ENCODE assay signal across 1 cellular context in genomic region chr4:186260504-186261448, GRCh38.
TF ChIP-seq lines count a peak whose summit lies in the region.

No MANE protein-coding gene starts in this region.

TF ChIP-seq in HepG2, 621 proteins besides CTCF, POLR2A, EP300 and RAD21 (continued from another document and continues in another):
- TF ChIP-seq, protein P1, sequence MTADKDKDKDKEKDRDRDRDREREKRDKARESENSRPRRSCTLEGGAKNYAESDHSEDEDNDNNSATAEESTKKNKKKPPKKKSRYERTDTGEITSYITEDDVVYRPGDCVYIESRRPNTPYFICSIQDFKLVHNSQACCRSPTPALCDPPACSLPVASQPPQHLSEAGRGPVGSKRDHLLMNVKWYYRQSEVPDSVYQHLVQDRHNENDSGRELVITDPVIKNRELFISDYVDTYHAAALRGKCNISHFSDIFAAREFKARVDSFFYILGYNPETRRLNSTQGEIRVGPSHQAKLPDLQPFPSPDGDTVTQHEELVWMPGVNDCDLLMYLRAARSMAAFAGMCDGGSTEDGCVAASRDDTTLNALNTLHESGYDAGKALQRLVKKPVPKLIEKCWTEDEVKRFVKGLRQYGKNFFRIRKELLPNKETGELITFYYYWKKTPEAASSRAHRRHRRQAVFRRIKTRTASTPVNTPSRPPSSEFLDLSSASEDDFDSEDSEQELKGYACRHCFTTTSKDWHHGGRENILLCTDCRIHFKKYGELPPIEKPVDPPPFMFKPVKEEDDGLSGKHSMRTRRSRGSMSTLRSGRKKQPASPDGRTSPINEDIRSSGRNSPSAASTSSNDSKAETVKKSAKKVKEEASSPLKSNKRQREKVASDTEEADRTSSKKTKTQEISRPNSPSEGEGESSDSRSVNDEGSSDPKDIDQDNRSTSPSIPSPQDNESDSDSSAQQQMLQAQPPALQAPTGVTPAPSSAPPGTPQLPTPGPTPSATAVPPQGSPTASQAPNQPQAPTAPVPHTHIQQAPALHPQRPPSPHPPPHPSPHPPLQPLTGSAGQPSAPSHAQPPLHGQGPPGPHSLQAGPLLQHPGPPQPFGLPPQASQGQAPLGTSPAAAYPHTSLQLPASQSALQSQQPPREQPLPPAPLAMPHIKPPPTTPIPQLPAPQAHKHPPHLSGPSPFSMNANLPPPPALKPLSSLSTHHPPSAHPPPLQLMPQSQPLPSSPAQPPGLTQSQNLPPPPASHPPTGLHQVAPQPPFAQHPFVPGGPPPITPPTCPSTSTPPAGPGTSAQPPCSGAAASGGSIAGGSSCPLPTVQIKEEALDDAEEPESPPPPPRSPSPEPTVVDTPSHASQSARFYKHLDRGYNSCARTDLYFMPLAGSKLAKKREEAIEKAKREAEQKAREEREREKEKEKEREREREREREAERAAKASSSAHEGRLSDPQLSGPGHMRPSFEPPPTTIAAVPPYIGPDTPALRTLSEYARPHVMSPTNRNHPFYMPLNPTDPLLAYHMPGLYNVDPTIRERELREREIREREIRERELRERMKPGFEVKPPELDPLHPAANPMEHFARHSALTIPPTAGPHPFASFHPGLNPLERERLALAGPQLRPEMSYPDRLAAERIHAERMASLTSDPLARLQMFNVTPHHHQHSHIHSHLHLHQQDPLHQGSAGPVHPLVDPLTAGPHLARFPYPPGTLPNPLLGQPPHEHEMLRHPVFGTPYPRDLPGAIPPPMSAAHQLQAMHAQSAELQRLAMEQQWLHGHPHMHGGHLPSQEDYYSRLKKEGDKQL (CRISPR knock-in tag; IDR thresholded peaks at IDR 0.05; ENCODE audit: low read depth), result 0 out of 2 replicates have a peak, but pooled peaks have one; percentile 51
- TF ChIP-seq ARID2 (CRISPR knock-in tag; IDR thresholded peaks at IDR 0.05; ENCODE audit: borderline replicate concordance) (peak; percentile 95; the same call in 1 of the 2 replicates), HOXA3 (CRISPR knock-in tag; IDR thresholded peaks at IDR 0.05) (peak; percentile 92), ZNF343 (CRISPR knock-in tag; IDR thresholded peaks at IDR 0.05) (peak; percentile 83; the same call in 1 of the 2 replicates), ZSCAN25 (CRISPR knock-in tag; IDR thresholded peaks at IDR 0.05) (peak; percentile 74), ZNF24 (IDR thresholded peaks at IDR 0.05) (no peak), ZNF136 (CRISPR knock-in tag; IDR thresholded peaks at IDR 0.05; ENCODE audit: low read depth) (peak; percentile 70; the same call in 1 of the 2 replicates), HIVEP1 (CRISPR knock-in tag; IDR thresholded peaks at IDR 0.05) (peak; percentile 83), ELF3 (CRISPR knock-in tag; IDR thresholded peaks at IDR 0.05) (0 out of 2 replicates have a peak, but pooled peaks have one; percentile 49), MYNN (CRISPR knock-in tag; IDR thresholded peaks at IDR 0.05; ENCODE audit: low read depth) (no peak), ZNF335 (CRISPR knock-in tag; IDR thresholded peaks at IDR 0.05) (no peak), ZNF589 (CRISPR knock-in tag; conservative IDR thresholded peaks at IDR 0.05) (peak; percentile 82; the same call in 1 of the 2 replicates), RNF2 (conservative IDR thresholded peaks at IDR 0.05; ENCODE audit: low read depth) (peak; percentile 92), ARNT2 (CRISPR knock-in tag; IDR thresholded peaks at IDR 0.05; ENCODE audit: low read depth) (0 out of 2 replicates have a peak, but pooled peaks have one; percentile 62), ZNF598 (CRISPR knock-in tag; IDR thresholded peaks at IDR 0.05; ENCODE audit: borderline replicate concordance) (0 out of 2 replicates have a peak, but pooled peaks have one; percentile 40), ZSCAN30 (CRISPR knock-in tag; IDR thresholded peaks at IDR 0.05) (peak; percentile 69; the same call in 1 of the 2 replicates), SNAPC2 (CRISPR knock-in tag; IDR thresholded peaks at IDR 0.05) (0 out of 2 replicates have a peak, but pooled peaks have one; percentile 34), RARA (CRISPR knock-in tag; IDR thresholded peaks at IDR 0.05) (peak; percentile 34), ZBTB34 (CRISPR knock-in tag; IDR thresholded peaks at IDR 0.05) (no peak; the same call in 1 of the 2 replicates), ZNF232 (CRISPR knock-in tag; IDR thresholded peaks at IDR 0.05; ENCODE audit: borderline replicate concordance) (peak; percentile 90; the same call in 1 of the 2 replicates), ZNF441 (CRISPR knock-in tag; IDR thresholded peaks at IDR 0.05; ENCODE audit: borderline replicate concordance) (0 out of 2 replicates have a peak, but pooled peaks have one; percentile 72), ZNF563 (CRISPR knock-in tag; IDR thresholded peaks at IDR 0.05) (peak; percentile 54; the same call in 1 of the 2 replicates), ZNF558 (CRISPR knock-in tag; IDR thresholded peaks at IDR 0.05; ENCODE audit: borderline replicate concordance) (no peak), ZXDC (CRISPR knock-in tag; IDR thresholded peaks at IDR 0.05) (no peak; the same call in 1 of the 2 replicates), ZNF772 (CRISPR knock-in tag; IDR thresholded peaks at IDR 0.05) (peak; percentile 39; the same call in 1 of the 2 replicates), NR2F2 (IDR thresholded peaks at IDR 0.05; ENCODE audit: borderline replicate concordance, low read depth) (peak; percentile 73; the same call in 1 of the 2 replicates), CHCHD3 (CRISPR knock-in tag; IDR thresholded peaks at IDR 0.05) (no peak)
- TF ChIP-seq, protein P2, sequence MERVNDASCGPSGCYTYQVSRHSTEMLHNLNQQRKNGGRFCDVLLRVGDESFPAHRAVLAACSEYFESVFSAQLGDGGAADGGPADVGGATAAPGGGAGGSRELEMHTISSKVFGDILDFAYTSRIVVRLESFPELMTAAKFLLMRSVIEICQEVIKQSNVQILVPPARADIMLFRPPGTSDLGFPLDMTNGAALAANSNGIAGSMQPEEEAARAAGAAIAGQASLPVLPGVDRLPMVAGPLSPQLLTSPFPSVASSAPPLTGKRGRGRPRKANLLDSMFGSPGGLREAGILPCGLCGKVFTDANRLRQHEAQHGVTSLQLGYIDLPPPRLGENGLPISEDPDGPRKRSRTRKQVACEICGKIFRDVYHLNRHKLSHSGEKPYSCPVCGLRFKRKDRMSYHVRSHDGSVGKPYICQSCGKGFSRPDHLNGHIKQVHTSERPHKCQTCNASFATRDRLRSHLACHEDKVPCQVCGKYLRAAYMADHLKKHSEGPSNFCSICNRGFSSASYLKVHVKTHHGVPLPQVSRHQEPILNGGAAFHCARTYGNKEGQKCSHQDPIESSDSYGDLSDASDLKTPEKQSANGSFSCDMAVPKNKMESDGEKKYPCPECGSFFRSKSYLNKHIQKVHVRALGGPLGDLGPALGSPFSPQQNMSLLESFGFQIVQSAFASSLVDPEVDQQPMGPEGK (CRISPR knock-in tag; IDR thresholded peaks at IDR 0.05), result 0 out of 2 replicates have a peak, but pooled peaks have one; percentile 12
- TF ChIP-seq, protein P3, sequence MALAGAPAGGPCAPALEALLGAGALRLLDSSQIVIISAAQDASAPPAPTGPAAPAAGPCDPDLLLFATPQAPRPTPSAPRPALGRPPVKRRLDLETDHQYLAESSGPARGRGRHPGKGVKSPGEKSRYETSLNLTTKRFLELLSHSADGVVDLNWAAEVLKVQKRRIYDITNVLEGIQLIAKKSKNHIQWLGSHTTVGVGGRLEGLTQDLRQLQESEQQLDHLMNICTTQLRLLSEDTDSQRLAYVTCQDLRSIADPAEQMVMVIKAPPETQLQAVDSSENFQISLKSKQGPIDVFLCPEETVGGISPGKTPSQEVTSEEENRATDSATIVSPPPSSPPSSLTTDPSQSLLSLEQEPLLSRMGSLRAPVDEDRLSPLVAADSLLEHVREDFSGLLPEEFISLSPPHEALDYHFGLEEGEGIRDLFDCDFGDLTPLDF (CRISPR knock-in tag; IDR thresholded peaks at IDR 0.05), result no peak
- TF ChIP-seq, protein P4, sequence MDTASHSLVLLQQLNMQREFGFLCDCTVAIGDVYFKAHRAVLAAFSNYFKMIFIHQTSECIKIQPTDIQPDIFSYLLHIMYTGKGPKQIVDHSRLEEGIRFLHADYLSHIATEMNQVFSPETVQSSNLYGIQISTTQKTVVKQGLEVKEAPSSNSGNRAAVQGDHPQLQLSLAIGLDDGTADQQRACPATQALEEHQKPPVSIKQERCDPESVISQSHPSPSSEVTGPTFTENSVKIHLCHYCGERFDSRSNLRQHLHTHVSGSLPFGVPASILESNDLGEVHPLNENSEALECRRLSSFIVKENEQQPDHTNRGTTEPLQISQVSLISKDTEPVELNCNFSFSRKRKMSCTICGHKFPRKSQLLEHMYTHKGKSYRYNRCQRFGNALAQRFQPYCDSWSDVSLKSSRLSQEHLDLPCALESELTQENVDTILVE (CRISPR knock-in tag; IDR thresholded peaks at IDR 0.05), result no peak
- TF ChIP-seq, protein P5, sequence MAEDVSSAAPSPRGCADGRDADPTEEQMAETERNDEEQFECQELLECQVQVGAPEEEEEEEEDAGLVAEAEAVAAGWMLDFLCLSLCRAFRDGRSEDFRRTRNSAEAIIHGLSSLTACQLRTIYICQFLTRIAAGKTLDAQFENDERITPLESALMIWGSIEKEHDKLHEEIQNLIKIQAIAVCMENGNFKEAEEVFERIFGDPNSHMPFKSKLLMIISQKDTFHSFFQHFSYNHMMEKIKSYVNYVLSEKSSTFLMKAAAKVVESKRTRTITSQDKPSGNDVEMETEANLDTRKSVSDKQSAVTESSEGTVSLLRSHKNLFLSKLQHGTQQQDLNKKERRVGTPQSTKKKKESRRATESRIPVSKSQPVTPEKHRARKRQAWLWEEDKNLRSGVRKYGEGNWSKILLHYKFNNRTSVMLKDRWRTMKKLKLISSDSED (CRISPR knock-in tag; IDR thresholded peaks at IDR 0.05), result 0 out of 2 replicates have a peak, but pooled peaks have one; percentile 28
- TF ChIP-seq, protein P6, sequence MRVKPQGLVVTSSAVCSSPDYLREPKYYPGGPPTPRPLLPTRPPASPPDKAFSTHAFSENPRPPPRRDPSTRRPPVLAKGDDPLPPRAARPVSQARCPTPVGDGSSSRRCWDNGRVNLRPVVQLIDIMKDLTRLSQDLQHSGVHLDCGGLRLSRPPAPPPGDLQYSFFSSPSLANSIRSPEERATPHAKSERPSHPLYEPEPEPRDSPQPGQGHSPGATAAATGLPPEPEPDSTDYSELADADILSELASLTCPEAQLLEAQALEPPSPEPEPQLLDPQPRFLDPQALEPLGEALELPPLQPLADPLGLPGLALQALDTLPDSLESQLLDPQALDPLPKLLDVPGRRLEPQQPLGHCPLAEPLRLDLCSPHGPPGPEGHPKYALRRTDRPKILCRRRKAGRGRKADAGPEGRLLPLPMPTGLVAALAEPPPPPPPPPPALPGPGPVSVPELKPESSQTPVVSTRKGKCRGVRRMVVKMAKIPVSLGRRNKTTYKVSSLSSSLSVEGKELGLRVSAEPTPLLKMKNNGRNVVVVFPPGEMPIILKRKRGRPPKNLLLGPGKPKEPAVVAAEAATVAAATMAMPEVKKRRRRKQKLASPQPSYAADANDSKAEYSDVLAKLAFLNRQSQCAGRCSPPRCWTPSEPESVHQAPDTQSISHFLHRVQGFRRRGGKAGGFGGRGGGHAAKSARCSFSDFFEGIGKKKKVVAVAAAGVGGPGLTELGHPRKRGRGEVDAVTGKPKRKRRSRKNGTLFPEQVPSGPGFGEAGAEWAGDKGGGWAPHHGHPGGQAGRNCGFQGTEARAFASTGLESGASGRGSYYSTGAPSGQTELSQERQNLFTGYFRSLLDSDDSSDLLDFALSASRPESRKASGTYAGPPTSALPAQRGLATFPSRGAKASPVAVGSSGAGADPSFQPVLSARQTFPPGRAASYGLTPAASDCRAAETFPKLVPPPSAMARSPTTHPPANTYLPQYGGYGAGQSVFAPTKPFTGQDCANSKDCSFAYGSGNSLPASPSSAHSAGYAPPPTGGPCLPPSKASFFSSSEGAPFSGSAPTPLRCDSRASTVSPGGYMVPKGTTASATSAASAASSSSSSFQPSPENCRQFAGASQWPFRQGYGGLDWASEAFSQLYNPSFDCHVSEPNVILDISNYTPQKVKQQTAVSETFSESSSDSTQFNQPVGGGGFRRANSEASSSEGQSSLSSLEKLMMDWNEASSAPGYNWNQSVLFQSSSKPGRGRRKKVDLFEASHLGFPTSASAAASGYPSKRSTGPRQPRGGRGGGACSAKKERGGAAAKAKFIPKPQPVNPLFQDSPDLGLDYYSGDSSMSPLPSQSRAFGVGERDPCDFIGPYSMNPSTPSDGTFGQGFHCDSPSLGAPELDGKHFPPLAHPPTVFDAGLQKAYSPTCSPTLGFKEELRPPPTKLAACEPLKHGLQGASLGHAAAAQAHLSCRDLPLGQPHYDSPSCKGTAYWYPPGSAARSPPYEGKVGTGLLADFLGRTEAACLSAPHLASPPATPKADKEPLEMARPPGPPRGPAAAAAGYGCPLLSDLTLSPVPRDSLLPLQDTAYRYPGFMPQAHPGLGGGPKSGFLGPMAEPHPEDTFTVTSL (CRISPR knock-in tag; IDR thresholded peaks at IDR 0.05; ENCODE audit: borderline replicate concordance), result peak; percentile 84
- TF ChIP-seq, protein P7, sequence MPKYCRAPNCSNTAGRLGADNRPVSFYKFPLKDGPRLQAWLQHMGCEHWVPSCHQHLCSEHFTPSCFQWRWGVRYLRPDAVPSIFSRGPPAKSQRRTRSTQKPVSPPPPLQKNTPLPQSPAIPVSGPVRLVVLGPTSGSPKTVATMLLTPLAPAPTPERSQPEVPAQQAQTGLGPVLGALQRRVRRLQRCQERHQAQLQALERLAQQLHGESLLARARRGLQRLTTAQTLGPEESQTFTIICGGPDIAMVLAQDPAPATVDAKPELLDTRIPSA (CRISPR knock-in tag; IDR thresholded peaks at IDR 0.05; ENCODE audit: borderline replicate concordance), result no peak
